8 cellular contexts compared by ENCODE assay signal in genomic region chr5:134176523-134177196, GRCh38. TPM values are rescaled to one million over a fixed set of nuclear protein-coding genes. Genes with fewer than 3 reads are reported as not detected.
DNase-seq lines count a peak whose midpoint lies in the region; ATAC-seq, FAIRE-seq and TF ChIP-seq lines count a peak whose summit lies in the region.

Gene SKP1, minus strand, starts transcription at chr5:134176950. Its CDS starts 2,928 bp downstream, at chr5:134174022.

- H3K4me2 ChIP-seq in BLaER1 treated with 17β-estradiol and CSF1 and Interleukin-3, amounts not matched to agents 10 nM and 100 nM: peak within 1 kb of the TSS; percentile 83 to 97 (median 94)

- no peaks in the 10 kb centered on the region for H3K9me3 Mint-ChIP-seq in activated CD4-positive, alpha-beta memory T cell treated with anti-CD3 and anti-CD28 coated beads, Interleukin-2, amount 10 ng/mL, durations not matched to agents 7 days and 5 days

- DNase-seq in GM19239 (ENCODE audit: insufficient read length, low spot score) (peak; percentile 82), NCI-H748 treated with DMSO at 0.1 percent for 48 hours (lab: John Stamatoyannopoulos, UW) (peak; percentile 57), dorsolateral prefrontal cortex (peak; percentile 66 to 89 (median 78)), right lobe of liver (peak; percentile 85 to 89 (median 86))
- DNase-seq in activated CD4-positive, alpha-beta memory T cell treated with anti-CD3 and anti-CD28 coated beads, Interleukin-2, amount 10 ng/mL, durations not matched to agents 7 days and 5 days: peak; percentile 87
- DNase-seq in stimulated activated CD4-positive, alpha-beta T cell treated with anti-CD3 and anti-CD28 coated beads, Interleukin-4, amount 100 ng/mL, for 24 hours: peak; percentile 83

- H3K27me3 Mint-ChIP-seq in activated CD4-positive, alpha-beta memory T cell treated with anti-CD3 and anti-CD28 coated beads, Interleukin-2, amount 10 ng/mL, durations not matched to agents 7 days and 5 days: peaks cover 6% of the 10 kb centered on the region

- peak within 1 kb of the TSS; percentile 97 for H3K27ac Mint-ChIP-seq in activated CD4-positive, alpha-beta memory T cell treated with anti-CD3 and anti-CD28 coated beads, Interleukin-2, amount 10 ng/mL, durations not matched to agents 7 days and 5 days

- H3K27me3 ChIP-seq in BLaER1 treated with 17β-estradiol and CSF1 and Interleukin-3, amounts not matched to agents 10 nM and 100 nM: no peaks in the 10 kb centered on the region
- no peaks in the 10 kb centered on the region for H3K27me3 ChIP-seq in dorsolateral prefrontal cortex
- no peaks in the 10 kb centered on the region for H3K27me3 ChIP-seq in right lobe of liver

- peaks cover 17 to 27% (median 26%) of the 10 kb centered on the region in 10 experiments for H3K4me1 ChIP-seq in BLaER1 treated with 17β-estradiol and CSF1 and Interleukin-3, amounts not matched to agents 10 nM and 100 nM
- peaks cover 0 to 21% (median 5%) of the 10 kb centered on the region in 4 donors for H3K4me1 ChIP-seq in right lobe of liver

- TF ChIP-seq CTCF in dorsolateral prefrontal cortex (IDR thresholded peaks at IDR 0.05 in 54 of 56, conservative IDR thresholded peaks at IDR 0.05 in 2 of 56; ENCODE audit: low read depth in 1 of 56, partially characterized antibody in 56 of 56) (peak in 14 of 56 donors; percentile 14 to 51 (median 24)), right lobe of liver (IDR thresholded peaks at IDR 0.05) (no peak)

- peak within 1 kb of the TSS; percentile 91 to 100 (median 100) for H3K9ac ChIP-seq in BLaER1 treated with 17β-estradiol and CSF1 and Interleukin-3, amounts not matched to agents 10 nM and 100 nM

- intact Hi-C loops in dorsolateral prefrontal cortex (cut with DNase I) (loop anchor here (2.0 to 5.0 kb wide), 2 partner anchors 50 to 51 kb away; partner anchors contain the start of gene PPP2CA (in 2 of the 2)), right lobe of liver (cut with DNase I) (no loop called here)

- ATAC-seq in HG03439 (IDR thresholded peaks at IDR 0.05; ENCODE audit: unreplicated experiment): peak; percentile 74
- peak; percentile 88 to 94 (median 92) for ATAC-seq in right lobe of liver

- CTCF ChIA-PET in activated CD4-positive, alpha-beta memory T cell treated with anti-CD3 and anti-CD28 coated beads, Interleukin-2, amount 10 ng/mL, durations not matched to agents 7 days and 5 days (lab: Charles Lee): interaction anchor here (0.5 to 2.1 kb wide), 5 partner anchors 45 to 686 kb away, joined by 3 to 16 read pairs (median 3); partner anchors contain the start of gene PPP2CA

- peaks cover 22 to 27% (median 23%) of the 10 kb centered on the region in 11 experiments for H3K36me3 ChIP-seq in BLaER1 treated with 17β-estradiol and CSF1 and Interleukin-3, amounts not matched to agents 10 nM and 100 nM
- H3K36me3 ChIP-seq in right lobe of liver: peaks cover 0 to 20% (median 8%) of the 10 kb centered on the region in 4 donors

- FAIRE-seq in GM19239 (lab: Jason Lieb, UNC): peak; percentile 26

- peaks cover 21% of the 10 kb centered on the region for H3K36me3 Mint-ChIP-seq in activated CD4-positive, alpha-beta memory T cell treated with anti-CD3 and anti-CD28 coated beads, Interleukin-2, amount 10 ng/mL, durations not matched to agents 7 days and 5 days (ENCODE audit: low read depth)

- TF ChIP-seq POLR2A in right lobe of liver (IDR thresholded peaks at IDR 0.05): peak; percentile 99

- peaks cover 44 to 51% (median 49%) of the 10 kb centered on the region in 11 experiments; a peak in 21 of 22 replicates for H4K20me1 ChIP-seq in BLaER1 treated with 17β-estradiol and CSF1 and Interleukin-3, amounts not matched to agents 10 nM and 100 nM

- H3K4me1 Mint-ChIP-seq in activated CD4-positive, alpha-beta memory T cell treated with anti-CD3 and anti-CD28 coated beads, Interleukin-2, amount 10 ng/mL, durations not matched to agents 7 days and 5 days: peaks cover 30% of the 10 kb centered on the region

- POLR2A ChIA-PET in activated CD4-positive, alpha-beta memory T cell treated with anti-CD3 and anti-CD28 coated beads, Interleukin-2, amount 10 ng/mL, durations not matched to agents 7 days and 5 days (lab: Charles Lee): interaction anchor here (0.5 to 4.0 kb wide), 72 partner anchors 8 to 1223 kb away, joined by 3 to 118 read pairs (median 4); partner anchors contain the start of genes CAMLG, CDKN2AIPNL, DDX46 and HSPA4

- WGBS in right lobe of liver (ENCODE audit: insufficient coverage, low coverage, low lambda C conversion rate, missing lambda C conversion rate): 0% methylated on average over 19 of the region's 83 CpGs

- H3K4me3 Mint-ChIP-seq in activated CD4-positive, alpha-beta memory T cell treated with anti-CD3 and anti-CD28 coated beads, Interleukin-2, amount 10 ng/mL, durations not matched to agents 7 days and 5 days: peak within 1 kb of the TSS; percentile 80

- H3K9me3 ChIP-seq in BLaER1 treated with 17β-estradiol and CSF1 and Interleukin-3, amounts not matched to agents 10 nM and 100 nM (replicated peaks in 1 of 11): no peaks in the 10 kb centered on the region
- H3K9me3 ChIP-seq in right lobe of liver: no peaks in the 10 kb centered on the region

- H3K4me3 ChIP-seq in BLaER1 treated with 17β-estradiol and CSF1 and Interleukin-3, amounts not matched to agents 10 nM and 100 nM: peak within 1 kb of the TSS; percentile 70 to 99 (median 96)
- H3K4me3 ChIP-seq in dorsolateral prefrontal cortex (peak within 1 kb of the TSS; percentile 58 to 99 (median 93)), right lobe of liver (peak within 1 kb of the TSS; percentile 68 to 86 (median 86))

- peak within 1 kb of the TSS; percentile 93 to 100 (median 99) for H3K27ac ChIP-seq in BLaER1 treated with 17β-estradiol and CSF1 and Interleukin-3, amounts not matched to agents 10 nM and 100 nM
- peak within 1 kb of the TSS; percentile 82 to 100 (median 98) for H3K27ac ChIP-seq in dorsolateral prefrontal cortex
- H3K27ac ChIP-seq in right lobe of liver: peak within 1 kb of the TSS; percentile 98 to 100 (median 100)

RNA-seq across cellular contexts. Expression of gene SKP1, which starts in this region (rescaled TPM):
- 100 to 1,000 TPM; 197 to 205 TPM for total RNA-seq in activated CD4-positive, alpha-beta memory T cell treated with anti-CD3 and anti-CD28 coated beads, Interleukin-2, amount 10 ng/mL, durations not matched to agents 7 days and 5 days
- 100 to 1,000 TPM; 263 to 693 (median 535) TPM for total RNA-seq in dorsolateral prefrontal cortex
- total RNA-seq in right lobe of liver: 100 to 1,000 TPM; 125 to 186 (median 149) TPM

Comparison
In these comparisons a context has a peak if more than half of its experiments do, and no peak if none do; other contexts are left out.
1. Peak in every context shown above with its lines: DNase-seq, ATAC-seq, H3K4me3 ChIP-seq and H3K27ac ChIP-seq.
2. intact Hi-C loops: an anchor here in dorsolateral prefrontal cortex (2.0 to 5.0 kb wide); none called in right lobe of liver.